19 cellular contexts compared by ENCODE assay signal in the genomic region with DNA sequence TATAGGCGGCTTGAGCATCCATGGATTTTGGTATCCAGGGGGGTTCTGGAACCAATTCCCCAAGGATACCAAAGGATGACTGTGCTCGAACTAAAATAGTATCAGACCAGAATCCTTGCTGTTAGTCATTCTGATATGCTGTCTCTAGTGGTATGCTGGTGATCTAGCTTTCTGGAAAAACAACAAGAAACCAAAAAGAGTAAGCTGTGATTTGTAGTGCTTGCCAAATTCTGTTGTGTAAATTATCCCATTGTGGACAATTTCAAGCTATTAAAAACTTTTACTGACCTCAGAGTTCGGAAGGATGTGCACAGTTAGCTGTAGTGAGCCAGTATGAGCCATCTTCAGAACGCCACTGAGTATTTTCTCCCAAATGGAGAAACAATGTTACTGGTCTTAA.
DNase-seq lines count a peak whose midpoint lies in the region; ATAC-seq and TF ChIP-seq lines count a peak whose summit lies in the region.
"Had no signal": no experiment of that assay in that cellular context is flagged by ENCODE, and none has a peak within 500 bp of the region (broad histone marks: within the 10 kb centered on the region; RNA-seq: fewer than 3 reads in every experiment).

No MANE protein-coding gene starts in this region.

- H3K27me3 ChIP-seq in WERI-Rb-1 (ENCODE audit: insufficient read depth, low read depth, severe bottlenecking), result no peaks in the 10 kb centered on the region
- H3K27me3 ChIP-seq: gastroesophageal sphincter had no signal

- peak; percentile 72 for ATAC-seq in sciatic nerve
- ATAC-seq: activated CD8-positive, alpha-beta T cell treated with anti-CD3 and anti-CD28 coated beads for 36 hours; gastroesophageal sphincter had no signal

- intact Hi-C loops in sciatic nerve (cut with DNase I), result no loop called here

- DNase-seq in ELR (ENCODE audit: low read depth), result peak; percentile 58
- DNase-seq in amniotic stem cell (lab: John Stamatoyannopoulos, UW), result peak; percentile 41
- DNase-seq in fibroblast of mammary gland (ENCODE audit: low read depth), result peak; percentile 95
- no peak for DNase-seq in sciatic nerve (ENCODE audit: low spot score)
- DNase-seq in GM10266 (ENCODE audit: extremely low spot score), result no peak
- no peak for DNase-seq in NCI-H2196 (lab: John Stamatoyannopoulos, UW; ENCODE audit: unreplicated experiment)
- no peak for DNase-seq in WERI-Rb-1
- DNase-seq in 8988T, result no peak
- DNase-seq: activated CD8-positive, alpha-beta T cell treated with anti-CD3 and anti-CD28 coated beads for 36 hours; activated naive CD4-positive, alpha-beta T cell; anterior cingulate cortex; COR-L47; DND-41; NCI-H524 treated with DMSO at 0.1 percent for 48 hours; small intestine; stimulated activated CD4-positive, alpha-beta T cell treated with anti-CD3 and anti-CD28 coated beads, Interleukin-4, amount 100 ng/mL, for 24 hours; T-helper 9 cell had no signal

- TF ChIP-seq CTCF in fibroblast of mammary gland (conservative IDR thresholded peaks at IDR 0.05; ENCODE audit: control insufficient read depth, insufficient read depth, low read depth, low read length) (peak; percentile 37), GM10266 (IDR thresholded peaks at IDR 0.05; ENCODE audit: control insufficient read depth, insufficient read depth, low read depth, missing control alignments) (no peak), WERI-Rb-1 (IDR thresholded peaks at IDR 0.05; ENCODE audit: low read depth, low read length) (no peak)

- H3K9me3 ChIP-seq in WERI-Rb-1 (ENCODE audit: severe bottlenecking), result no peaks in the 10 kb centered on the region
- H3K9me3 ChIP-seq: gastroesophageal sphincter, prostate gland had no signal

- H3K4me3 ChIP-seq in fibroblast of mammary gland (ENCODE audit: control insufficient read depth, low read depth, low read length), result no peak overlapping the region
- H3K4me3 ChIP-seq in WERI-Rb-1 (ENCODE audit: low read depth, low read length), result no peak overlapping the region
- H3K4me3 ChIP-seq: gastroesophageal sphincter, prostate gland had no signal

- H3K36me3 ChIP-seq in WERI-Rb-1, result no peaks in the 10 kb centered on the region
- H3K36me3 ChIP-seq: gastroesophageal sphincter, prostate gland had no signal

- H3K27ac ChIP-seq in WERI-Rb-1, result no peak overlapping the region
- H3K27ac ChIP-seq: gastroesophageal sphincter, prostate gland had no signal

Comparison
In these comparisons a context has a peak if more than half of its experiments do, and no peak if none do; other contexts are left out.
1. DNase-seq: peak in ELR (single experiment), amniotic stem cell (single experiment) and fibroblast of mammary gland (single experiment); none in sciatic nerve (single experiment), GM10266 (single experiment), NCI-H2196 (single experiment), WERI-Rb-1 (single experiment) and 8988T (single experiment).